Comparison of ENCODE assay signal across 13 cellular contexts in the genomic region with DNA sequence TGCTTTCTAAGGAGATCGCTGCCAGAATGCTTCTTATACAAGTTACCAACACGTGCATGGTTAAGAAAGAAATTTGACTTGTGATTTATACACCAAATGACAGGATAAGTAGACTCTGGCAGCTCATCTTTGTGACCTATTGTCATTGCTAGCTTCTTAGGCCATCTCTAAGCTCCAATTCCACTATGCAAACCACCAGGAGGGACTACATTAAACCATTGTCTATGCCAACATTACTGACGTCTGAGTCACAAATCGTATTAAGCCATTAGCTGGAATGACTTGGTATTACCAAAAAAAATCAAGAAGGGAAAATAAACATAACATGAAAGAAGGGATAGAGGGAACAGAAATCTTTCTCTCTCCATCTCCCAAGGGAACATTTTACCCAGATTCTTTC. TPM values are rescaled to one million over a fixed set of nuclear protein-coding genes. Genes with fewer than 3 reads are reported as not detected.
DNase-seq lines count a peak whose midpoint lies in the region; ATAC-seq, FAIRE-seq and TF ChIP-seq lines count a peak whose summit lies in the region.
"Had no signal": no experiment of that assay in that cellular context is flagged by ENCODE, and none has a peak within 500 bp of the region (broad histone marks: within the 10 kb centered on the region; RNA-seq: fewer than 3 reads in every experiment).

No MANE protein-coding gene starts in this region.

- no peak overlapping the region for H2AK5ac ChIP-seq in mesendoderm (ENCODE audit: low read length)

- H3K27ac ChIP-seq in mammary epithelial cell (ENCODE audit: insufficient read depth, low read depth, low read length): no peak overlapping the region
- no peak overlapping the region for H3K27ac ChIP-seq in mesendoderm (ENCODE audit: low read depth, low read length)
- H3K27ac ChIP-seq in aorta (ENCODE audit: low read depth in 1 of 2, low read length in 2 of 2): peak overlapping the region in 1 of 2 donors; percentile 1
- H3K27ac ChIP-seq in transverse colon: no peak overlapping the region

- H3K36me3 Mint-ChIP-seq in T-cell: peaks cover 27% of the 10 kb centered on the region
- H3K36me3 Mint-ChIP-seq: natural killer cell treated with Interleukin-12 subunit alpha and Interleukin-12 subunit beta and Interleukin-15 and Interleukin-18, amount 100 ng/mL, for 72 hours had no signal

- H3K9me3 ChIP-seq in mammary epithelial cell (replicated peaks; ENCODE audit: insufficient read depth, low read length) (no peaks in the 10 kb centered on the region), aorta (ENCODE audit: control insufficient read depth, low read length) (no peaks in the 10 kb centered on the region), transverse colon (no peaks in the 10 kb centered on the region)

- H3K27ac Mint-ChIP-seq in T-cell: no peak overlapping the region
- H3K27ac Mint-ChIP-seq: natural killer cell treated with Interleukin-12 subunit alpha and Interleukin-12 subunit beta and Interleukin-15 and Interleukin-18, amount 100 ng/mL, for 72 hours; stimulated activated naive CD8-positive, alpha-beta T cell treated with anti-CD3 and anti-CD28 coated beads, Interleukin-15, amount 100 ng/mL, for 72 hours had no signal

- H3K36me3 ChIP-seq in mammary epithelial cell (ENCODE audit: insufficient read depth, low read length) (peaks cover 10% of the 10 kb centered on the region), mesendoderm (ENCODE audit: control insufficient read depth, insufficient read depth, low read length) (peaks cover 5% of the 10 kb centered on the region), aorta (ENCODE audit: control insufficient read depth in 1 of 2, insufficient read depth in 2 of 2, low read length in 1 of 2) (peaks cover 0 to 8% of the 10 kb centered on the region in 2 donors), transverse colon (peaks cover 0 to 22% (median 10%) of the 10 kb centered on the region in 4 donors)

- H3K4ac ChIP-seq in mesendoderm (ENCODE audit: low read depth, low read length): no peak overlapping the region

- H3K27me3 Mint-ChIP-seq in T-cell: no peaks in the 10 kb centered on the region
- H3K27me3 Mint-ChIP-seq: natural killer cell treated with Interleukin-12 subunit alpha and Interleukin-12 subunit beta and Interleukin-15 and Interleukin-18, amount 100 ng/mL, for 72 hours; stimulated activated naive CD8-positive, alpha-beta T cell treated with anti-CD3 and anti-CD28 coated beads, Interleukin-15, amount 100 ng/mL, for 72 hours had no signal

- dilution Hi-C loops in mammary epithelial cell (cut with HindIII; ENCODE audit: low sequenced_read_pairs): no loop called here

- no peak overlapping the region for H4K8ac ChIP-seq in mesendoderm (ENCODE audit: low read depth, low read length)

- FAIRE-seq in HTR-8/SVneo (lab: Jason Lieb, UNC): no peak

- H3K4me3 Mint-ChIP-seq in T-cell: no peak overlapping the region
- H3K4me3 Mint-ChIP-seq: natural killer cell treated with Interleukin-12 subunit alpha and Interleukin-12 subunit beta and Interleukin-15 and Interleukin-18, amount 100 ng/mL, for 72 hours; stimulated activated naive CD8-positive, alpha-beta T cell treated with anti-CD3 and anti-CD28 coated beads, Interleukin-15, amount 100 ng/mL, for 72 hours had no signal

- TF ChIP-seq POLR2A in transverse colon (IDR thresholded peaks at IDR 0.05): no peak

- H3K4me2 ChIP-seq in mammary epithelial cell (ENCODE audit: insufficient read depth, low read depth, low read length) (no peak overlapping the region), mesendoderm (ENCODE audit: low read length) (no peak overlapping the region)

- no TSS peak for BruUV-seq in mammary epithelial cell (replicated peaks; lab: Mats Ljungman, UMichigan)

- no peaks in the 10 kb centered on the region for H3K9me3 Mint-ChIP-seq in T-cell
- H3K9me3 Mint-ChIP-seq: natural killer cell treated with Interleukin-12 subunit alpha and Interleukin-12 subunit beta and Interleukin-15 and Interleukin-18, amount 100 ng/mL, for 72 hours; stimulated activated naive CD8-positive, alpha-beta T cell treated with anti-CD3 and anti-CD28 coated beads, Interleukin-15, amount 100 ng/mL, for 72 hours had no signal

- H2BK120ac ChIP-seq in mesendoderm (ENCODE audit: low read depth, low read length): no peak overlapping the region

- intact Hi-C loops in mammary epithelial cell (cut with micrococcal nuclease) (no loop called here), aorta (cut with DNase I) (no loop called here), transverse colon (cut with DNase I; ENCODE audit: low total_unique reads) (loop anchor here (5.0 kb wide), 1 partner anchor 1400 kb away; no protein-coding TSS in a partner anchor)

- in situ Hi-C loops in mammary epithelial cell (cut with MboI; ENCODE audit: low sequenced_read_pairs in 2 of 2) (no loop called here), transverse colon (cut with MboI; ENCODE audit: low pct_ligation_motif_present in 1 of 4, low pct_unique_long_range_greater_than_20kb in 1 of 4, low sequenced_read_pairs in 3 of 4) (no loop called here), KBM-7 (cut with MboI; ENCODE audit: low pct_unique_long_range_greater_than_20kb, low sequenced_read_pairs) (no loop called here)

- no peak overlapping the region for H4K5ac ChIP-seq in mesendoderm (ENCODE audit: low read length)

- POLR2A ChIA-PET in T-cell (lab: Charles Lee): no interaction called here

- DNase-seq in AG09309 (ENCODE audit: low read depth) (peak; percentile 17), HTR-8/SVneo (ENCODE audit: insufficient read length, low spot score) (peak; percentile 48), mammary epithelial cell (peak; percentile 21), mesendoderm (peak; percentile 58), aorta (no peak), transverse colon (no peak), KBM-7 (no peak), T-cell (no peak)
- DNase-seq: cortex of kidney; NCI-H1930; stimulated activated naive CD8-positive, alpha-beta T cell treated with anti-CD3 and anti-CD28 coated beads, Interleukin-15, amount 100 ng/mL, for 72 hours had no signal

- 70% methylated on average over 4 of the region's 4 CpGs for WGBS in mammary epithelial cell (ENCODE audit: low coverage, missing lambda C conversion rate)
- no CpG with 5 or more reads among the region's 4 CpGs for WGBS in mesendoderm (ENCODE audit: extremely low coverage, insufficient coverage, low lambda C conversion rate)
- 35 to 36% methylated on average over 4 of the region's 4 CpGs for WGBS in aorta, 2 donors
- 78 to 90% methylated on average over 2 to 4 of the region's 4 CpGs for WGBS in transverse colon (ENCODE audit: low coverage in 1 of 2), 2 donors

- no peaks in the 10 kb centered on the region for H4K20me1 ChIP-seq in mammary epithelial cell (ENCODE audit: insufficient read depth, low read length)

- no peak overlapping the region for H3K18ac ChIP-seq in mesendoderm (ENCODE audit: low read length)

- H3K79me2 ChIP-seq in mammary epithelial cell (ENCODE audit: insufficient read depth, low read length): no peaks in the 10 kb centered on the region
- H3K79me2 ChIP-seq in mesendoderm (ENCODE audit: control insufficient read depth, insufficient read depth, low read length): no peaks in the 10 kb centered on the region

- TF ChIP-seq CTCF in AG09309 (IDR thresholded peaks at IDR 0.05; ENCODE audit: control insufficient read depth, insufficient read depth, low read depth, low read length, missing control alignments): no peak
- no peak for TF ChIP-seq CTCF in mammary epithelial cell (conservative IDR thresholded peaks at IDR 0.05 in 1 of 2, IDR thresholded peaks at IDR 0.05 in 1 of 2; ENCODE audit: extremely low read depth in 1 of 2, insufficient read depth in 1 of 2, low read depth in 1 of 2, low read length in 2 of 2)
- TF ChIP-seq CTCF in transverse colon (IDR thresholded peaks at IDR 0.05): no peak

- no peak overlapping the region for H3K4me3 ChIP-seq in AG09309 (ENCODE audit: control insufficient read depth, low read depth, low read length)
- H3K4me3 ChIP-seq in mammary epithelial cell (replicated peaks in 1 of 3; ENCODE audit: insufficient read depth in 1 of 3, low read depth in 2 of 3, low read length in 3 of 3): no peak overlapping the region
- no peak overlapping the region for H3K4me3 ChIP-seq in mesendoderm (ENCODE audit: low read length)
- H3K4me3 ChIP-seq in aorta (ENCODE audit: low read length in 2 of 2): no peak overlapping the region
- no peak overlapping the region for H3K4me3 ChIP-seq in transverse colon

- H2BK5ac ChIP-seq in mesendoderm (ENCODE audit: low read length): no peak overlapping the region

- CTCF ChIA-PET in mammary epithelial cell (lab: Charles Lee; ENCODE audit: low non-redundant PET): no interaction called here
- CTCF ChIA-PET in T-cell (lab: Charles Lee): interaction anchor here in 1 of 2 donors (0.7 kb wide), 1 partner anchor 15 kb away, joined by 3 read pairs; no protein-coding TSS in a partner anchor

- H3K56ac ChIP-seq in mesendoderm (ENCODE audit: low read length): no peak overlapping the region

- no peak for TF ChIP-seq EP300 in transverse colon (IDR thresholded peaks at IDR 0.05; ENCODE audit: low read depth)

- no peak overlapping the region for H2BK15ac ChIP-seq in mesendoderm (replicated peaks; ENCODE audit: low read depth)

- H3K4me1 ChIP-seq in mammary epithelial cell (ENCODE audit: insufficient read depth, low read length) (no peaks in the 10 kb centered on the region), mesendoderm (ENCODE audit: control insufficient read depth, low read depth, low read length) (no peaks in the 10 kb centered on the region), aorta (ENCODE audit: control insufficient read depth in 1 of 2, insufficient read depth in 2 of 2, low read length in 2 of 2) (no peaks in the 10 kb centered on the region), transverse colon (no peaks in the 10 kb centered on the region)

- H3K9ac ChIP-seq in mammary epithelial cell (ENCODE audit: insufficient read depth, low read length) (no peak overlapping the region), mesendoderm (ENCODE audit: low read length) (no peak overlapping the region)

- ATAC-seq in aorta (ENCODE audit: low FRiP score) (no peak), T-cell (replicated peaks in 1 of 4) (no peak)
- ATAC-seq: natural killer cell treated with Interleukin-12 subunit alpha and Interleukin-12 subunit beta and Interleukin-15 and Interleukin-18, amount 100 ng/mL, for 72 hours; Panc1; stimulated activated naive CD8-positive, alpha-beta T cell treated with anti-CD3 and anti-CD28 coated beads, Interleukin-15, amount 100 ng/mL, for 72 hours had no signal

- no peaks in the 10 kb centered on the region for H3K4me1 Mint-ChIP-seq in T-cell
- H3K4me1 Mint-ChIP-seq: stimulated activated naive CD8-positive, alpha-beta T cell treated with anti-CD3 and anti-CD28 coated beads, Interleukin-15, amount 100 ng/mL, for 72 hours had no signal

- H2AFZ ChIP-seq in mammary epithelial cell (ENCODE audit: low read depth, low read length): no peak overlapping the region

- H3K79me1 ChIP-seq in mesendoderm (ENCODE audit: low read length): no peaks in the 10 kb centered on the region

- H3K23ac ChIP-seq in mesendoderm (ENCODE audit: low read length): no peak overlapping the region

- H3K27me3 ChIP-seq in mammary epithelial cell (ENCODE audit: insufficient read depth, low read length): no peaks in the 10 kb centered on the region
- H3K27me3 ChIP-seq in mesendoderm (ENCODE audit: insufficient read depth, low read length, poor library complexity): no peaks in the 10 kb centered on the region
- H3K27me3 ChIP-seq in aorta (ENCODE audit: control insufficient read depth in 1 of 2, insufficient read depth in 2 of 2, low read length in 1 of 2): no peaks in the 10 kb centered on the region
- H3K27me3 ChIP-seq in transverse colon: no peaks in the 10 kb centered on the region

RNA-seq across cellular contexts. Expression of a gene that starts 15.8 kb away (rescaled TPM):
- total RNA-seq in mammary epithelial cell (10 to 100 TPM; 15.8 to 16.4 TPM), aorta (10 to 100 TPM; 14.4 to 14.5 TPM), transverse colon (10 to 100 TPM in 3 of 4 donors, 1 to 10 TPM in 1; 2.2 to 18.7 (median 16.3) TPM), T-cell (10 to 100 TPM; 22.7 to 35.0 (median 29.5) TPM)
- polyA plus RNA-seq in mammary epithelial cell (10.5 TPM), aorta (1 to 10 TPM; 8.9 to 9.0 TPM)
- polyA minus RNA-seq in mammary epithelial cell: 62.5 TPM
- polyA plus RNA-seq in mesendoderm (2013, experiment 1 of 2): 23.4 TPM
- polyA plus RNA-seq in mesendoderm (2013, experiment 2 of 2): 23.7 TPM

RNA-seq across cellular contexts. Expression of a gene that starts 56.2 kb away (rescaled TPM):
- total RNA-seq in mammary epithelial cell (10 to 100 TPM; 54.5 to 55.0 TPM), aorta (10 to 100 TPM; 26.5 to 28.7 TPM), transverse colon (100 to 1,000 TPM in 1 of 4 donors, 10 to 100 TPM in 3; 10.5 to 121 (median 54.3) TPM), T-cell (10 to 100 TPM; 39.8 to 85.1 (median 41.3) TPM)
- polyA plus RNA-seq in mammary epithelial cell (53.5 TPM), aorta (10 to 100 TPM; 31.7 to 42.3 TPM)
- polyA minus RNA-seq in mammary epithelial cell: 48.4 TPM
- polyA plus RNA-seq in mesendoderm (2013, experiment 1 of 2): 66.0 TPM
- polyA plus RNA-seq in mesendoderm (2013, experiment 2 of 2): 64.8 TPM

Comparison
In these comparisons a context has a peak if more than half of its experiments do, and no peak if none do; other contexts are left out.
1. DNase-seq: peak in AG09309 (single experiment), HTR-8/SVneo (single experiment), mammary epithelial cell (single experiment) and mesendoderm (single experiment); none in aorta (0 of 2), transverse colon (single experiment), KBM-7 (single experiment) and T-cell (0 of 34).